ENCODE assay signal across 14 cellular contexts in the genomic region with DNA sequence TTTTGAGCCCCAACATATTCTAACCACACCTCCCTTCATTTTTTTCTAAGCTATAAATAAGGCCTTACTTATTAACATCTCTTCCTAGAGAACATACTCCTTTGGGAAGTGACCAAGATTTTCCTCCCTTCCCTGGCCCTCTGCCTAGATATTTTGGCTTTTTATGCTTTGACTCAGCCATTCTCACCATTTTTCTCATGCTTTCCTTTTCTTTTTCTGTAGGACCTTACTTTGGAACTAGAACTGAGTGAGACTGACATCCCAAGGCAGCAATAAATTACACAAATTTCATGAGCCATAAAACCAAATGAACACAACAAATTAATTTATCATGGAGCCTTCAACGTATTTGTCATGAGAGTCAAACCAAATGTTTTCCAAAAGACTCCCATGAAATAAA.
DNase-seq lines count a peak whose midpoint lies in the region; ATAC-seq and TF ChIP-seq lines count a peak whose summit lies in the region.
"Had no signal": no experiment of that assay in that cellular context is flagged by ENCODE, and none has a peak within 500 bp of the region (broad histone marks: within the 10 kb centered on the region; RNA-seq: fewer than 3 reads in every experiment).

No MANE protein-coding gene starts in this region.

- H3K9me2 ChIP-seq in GM23338 (ENCODE audit: insufficient read depth) = peaks cover 10% of the 10 kb centered on the region

- H3K36me3 ChIP-seq in MG63 = no peaks in the 10 kb centered on the region
- no peaks in the 10 kb centered on the region for H3K36me3 ChIP-seq in GM23338 (ENCODE audit: insufficient read depth)

- no peak overlapping the region for H3K4me2 ChIP-seq in GM23338

- H3K27ac ChIP-seq in coronary artery = no peak overlapping the region
- no peak overlapping the region for H3K27ac ChIP-seq in GM23338 (ENCODE audit: low read depth)

- H3K27me3 ChIP-seq in MG63 (no peaks in the 10 kb centered on the region), GM23338 (ENCODE audit: insufficient read depth) (no peaks in the 10 kb centered on the region)

- H4K20me1 ChIP-seq in GM23338 (replicated peaks; ENCODE audit: insufficient read depth) = no peaks in the 10 kb centered on the region

- H3F3A ChIP-seq in GM23338 (replicated peaks; ENCODE audit: low read depth) = no peaks in the 10 kb centered on the region

- H3K27ac Mint-ChIP-seq in nephron (peak overlapping the region; percentile 48 to 71 (median 65)), GM23338 (no peak overlapping the region)
- no peak overlapping the region for H3K27ac Mint-ChIP-seq in activated T-helper 1 cell treated with anti-CD3 and anti-CD28 coated beads, Interleukin-12 subunit alpha, Interleukin-12 subunit beta, Interleukin-2, Interleukin-4 antibody, amounts not matched to agents 30 ng/mL and 10 ng/mL and 1 ng/mL, durations not matched to agents 14 hours and 24 hours and 36 hours
- H3K27ac Mint-ChIP-seq: activated CD4-positive, alpha-beta memory T cell treated with anti-CD3 and anti-CD28 coated beads for 36 hours; activated naive CD8-positive, alpha-beta T cell; CD4-positive, alpha-beta memory T cell; immature natural killer cell had no signal

- no peak overlapping the region for H3K4me3 ChIP-seq in AG10803 (ENCODE audit: low read length)
- H3K4me3 ChIP-seq in MG63 = no peak overlapping the region
- no peak overlapping the region for H3K4me3 ChIP-seq in coronary artery
- no peak overlapping the region for H3K4me3 ChIP-seq in GM23338

- no peak for TF ChIP-seq CTCF in AG10803 (conservative IDR thresholded peaks at IDR 0.05; ENCODE audit: low read length)
- TF ChIP-seq CTCF in nephron (IDR thresholded peaks at IDR 0.05; ENCODE audit: unreplicated experiment in 3 of 3) = no peak
- no peak for TF ChIP-seq CTCF in coronary artery (IDR thresholded peaks at IDR 0.05)
- TF ChIP-seq CTCF in GM23338 (conservative IDR thresholded peaks at IDR 0.05; ENCODE audit: low read depth in 2 of 2) = no peak

- ATAC-seq in GM23338 (no peak), GM18867 (IDR thresholded peaks at IDR 0.05; ENCODE audit: unreplicated experiment) (no peak)

- no peaks in the 10 kb centered on the region for H3K36me3 Mint-ChIP-seq in nephron (ENCODE audit: low read depth)
- H3K36me3 Mint-ChIP-seq in GM23338 (ENCODE audit: low read depth) = no peaks in the 10 kb centered on the region
- no peaks in the 10 kb centered on the region for H3K36me3 Mint-ChIP-seq in activated T-helper 1 cell treated with anti-CD3 and anti-CD28 coated beads, Interleukin-12 subunit alpha, Interleukin-12 subunit beta, Interleukin-2, Interleukin-4 antibody, amounts not matched to agents 30 ng/mL and 10 ng/mL and 1 ng/mL, durations not matched to agents 14 hours and 24 hours and 36 hours (ENCODE audit: low read depth)
- H3K36me3 Mint-ChIP-seq: activated CD4-positive, alpha-beta memory T cell treated with anti-CD3 and anti-CD28 coated beads for 36 hours; activated naive CD8-positive, alpha-beta T cell; CD4-positive, alpha-beta memory T cell; immature natural killer cell had no signal

- H3K4me1 ChIP-seq in GM23338 (ENCODE audit: insufficient read depth) = peaks cover 3% of the 10 kb centered on the region

- H2AFZ ChIP-seq in GM23338 = no peak overlapping the region

- DNase-seq in AG10803 (ENCODE audit: low read depth) (peak; percentile 98), MG63 (peak; percentile 52), dermis blood vessel endothelial cell (peak; percentile 28), coronary artery (ENCODE audit: low spot score) (no peak), GM23338 (ENCODE audit: low spot score) (no peak)
- no peak for DNase-seq in activated T-helper 1 cell treated with anti-CD3 and anti-CD28 coated beads, Interleukin-12 subunit alpha, Interleukin-12 subunit beta, Interleukin-2, Interleukin-4 antibody, amounts not matched to agents 30 ng/mL and 10 ng/mL and 1 ng/mL, durations not matched to agents 14 hours and 24 hours and 36 hours (ENCODE audit: low spot score)
- DNase-seq: activated CD4-positive, alpha-beta memory T cell treated with anti-CD3 and anti-CD28 coated beads for 36 hours; CD4-positive, alpha-beta memory T cell; immature natural killer cell; nucleus accumbens; stimulated activated CD4-positive, alpha-beta T cell treated with anti-CD3 and anti-CD28 coated beads, Interleukin-4, amount 100 ng/mL, for 24 hours had no signal

- H3K9me3 ChIP-seq in MG63 = no peaks in the 10 kb centered on the region

- no peaks in the 10 kb centered on the region for H3K79me2 ChIP-seq in GM23338 (replicated peaks; ENCODE audit: insufficient read depth)

- H3K4me3 Mint-ChIP-seq in nephron = no peak overlapping the region
- no peak overlapping the region for H3K4me3 Mint-ChIP-seq in GM23338
- no peak overlapping the region for H3K4me3 Mint-ChIP-seq in activated T-helper 1 cell treated with anti-CD3 and anti-CD28 coated beads, Interleukin-12 subunit alpha, Interleukin-12 subunit beta, Interleukin-2, Interleukin-4 antibody, amounts not matched to agents 30 ng/mL and 10 ng/mL and 1 ng/mL, durations not matched to agents 14 hours and 24 hours and 36 hours
- H3K4me3 Mint-ChIP-seq: activated CD4-positive, alpha-beta memory T cell treated with anti-CD3 and anti-CD28 coated beads for 36 hours; activated naive CD8-positive, alpha-beta T cell; CD4-positive, alpha-beta memory T cell; immature natural killer cell had no signal

- intact Hi-C loops in activated T-helper 1 cell treated with anti-CD3 and anti-CD28 coated beads, Interleukin-12 subunit alpha, Interleukin-12 subunit beta, Interleukin-2, Interleukin-4 antibody, amounts not matched to agents 30 ng/mL and 10 ng/mL and 1 ng/mL, durations not matched to agents 14 hours and 24 hours and 36 hours (cut with micrococcal nuclease) = no loop called here

- H3K27me3 Mint-ChIP-seq in nephron (ENCODE audit: low read depth) (peaks cover 23% of the 10 kb centered on the region), GM23338 (ENCODE audit: insufficient read depth, low read depth, poor library complexity) (no peaks in the 10 kb centered on the region)
- H3K27me3 Mint-ChIP-seq in activated T-helper 1 cell treated with anti-CD3 and anti-CD28 coated beads, Interleukin-12 subunit alpha, Interleukin-12 subunit beta, Interleukin-2, Interleukin-4 antibody, amounts not matched to agents 30 ng/mL and 10 ng/mL and 1 ng/mL, durations not matched to agents 14 hours and 24 hours and 36 hours (ENCODE audit: insufficient read depth) = no peaks in the 10 kb centered on the region
- H3K27me3 Mint-ChIP-seq: activated naive CD8-positive, alpha-beta T cell had no signal

- peaks cover 16% of the 10 kb centered on the region for H3K4me1 Mint-ChIP-seq in nephron
- peaks cover 3% of the 10 kb centered on the region; the same call in 2 of the 3 replicates for H3K4me1 Mint-ChIP-seq in GM23338
- peaks cover 7% of the 10 kb centered on the region for H3K4me1 Mint-ChIP-seq in activated T-helper 1 cell treated with anti-CD3 and anti-CD28 coated beads, Interleukin-12 subunit alpha, Interleukin-12 subunit beta, Interleukin-2, Interleukin-4 antibody, amounts not matched to agents 30 ng/mL and 10 ng/mL and 1 ng/mL, durations not matched to agents 14 hours and 24 hours and 36 hours (ENCODE audit: low read depth)

- H3K9me3 Mint-ChIP-seq in nephron (no peaks in the 10 kb centered on the region), GM23338 (no peaks in the 10 kb centered on the region)
- no peaks in the 10 kb centered on the region for H3K9me3 Mint-ChIP-seq in activated T-helper 1 cell treated with anti-CD3 and anti-CD28 coated beads, Interleukin-12 subunit alpha, Interleukin-12 subunit beta, Interleukin-2, Interleukin-4 antibody, amounts not matched to agents 30 ng/mL and 10 ng/mL and 1 ng/mL, durations not matched to agents 14 hours and 24 hours and 36 hours
- H3K9me3 Mint-ChIP-seq: activated CD4-positive, alpha-beta memory T cell treated with anti-CD3 and anti-CD28 coated beads for 36 hours; CD4-positive, alpha-beta memory T cell; immature natural killer cell had no signal

TF ChIP-seq in GM23338, 12 proteins besides CTCF, POLR2A, EP300 and RAD21 (continues in another document):
- TF ChIP-seq JUNB (IDR thresholded peaks at IDR 0.05; ENCODE audit: unreplicated experiment) = no peak
- TF ChIP-seq ZNF331 (CRISPR knock-in tag; IDR thresholded peaks at IDR 0.05; ENCODE audit: low read depth) = no peak
- no peak for TF ChIP-seq REST (IDR thresholded peaks at IDR 0.05; ENCODE audit: unreplicated experiment)
- TF ChIP-seq, protein P1, sequence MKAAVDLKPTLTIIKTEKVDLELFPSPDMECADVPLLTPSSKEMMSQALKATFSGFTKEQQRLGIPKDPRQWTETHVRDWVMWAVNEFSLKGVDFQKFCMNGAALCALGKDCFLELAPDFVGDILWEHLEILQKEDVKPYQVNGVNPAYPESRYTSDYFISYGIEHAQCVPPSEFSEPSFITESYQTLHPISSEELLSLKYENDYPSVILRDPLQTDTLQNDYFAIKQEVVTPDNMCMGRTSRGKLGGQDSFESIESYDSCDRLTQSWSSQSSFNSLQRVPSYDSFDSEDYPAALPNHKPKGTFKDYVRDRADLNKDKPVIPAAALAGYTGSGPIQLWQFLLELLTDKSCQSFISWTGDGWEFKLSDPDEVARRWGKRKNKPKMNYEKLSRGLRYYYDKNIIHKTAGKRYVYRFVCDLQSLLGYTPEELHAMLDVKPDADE (IDR thresholded peaks at IDR 0.05) = no peak
- no peak for TF ChIP-seq NANOG (IDR thresholded peaks at IDR 0.05; ENCODE audit: borderline replicate concordance)
- no peak for TF ChIP-seq POLR2AphosphoS5 (IDR thresholded peaks at IDR 0.05; ENCODE audit: low read depth)

Comparison
In these comparisons a context has a peak if more than half of its experiments do, and no peak if none do; other contexts are left out.
1. DNase-seq: peak in AG10803 (single experiment), MG63 (single experiment) and dermis blood vessel endothelial cell (single experiment); none in coronary artery (single experiment), GM23338 (single experiment) and activated T-helper 1 cell treated with anti-CD3 and anti-CD28 coated beads, Interleukin-12 subunit alpha, Interleukin-12 subunit beta, Interleukin-2, Interleukin-4 antibody, amounts not matched to agents 30 ng/mL and 10 ng/mL and 1 ng/mL, durations not matched to agents 14 hours and 24 hours and 36 hours (single experiment).
2. H3K27ac Mint-ChIP-seq: peak in nephron (3 of 3); none in GM23338 (single experiment) and activated T-helper 1 cell treated with anti-CD3 and anti-CD28 coated beads, Interleukin-12 subunit alpha, Interleukin-12 subunit beta, Interleukin-2, Interleukin-4 antibody, amounts not matched to agents 30 ng/mL and 10 ng/mL and 1 ng/mL, durations not matched to agents 14 hours and 24 hours and 36 hours (single experiment).